23 cellular contexts compared by ENCODE assay signal in the genomic region with DNA sequence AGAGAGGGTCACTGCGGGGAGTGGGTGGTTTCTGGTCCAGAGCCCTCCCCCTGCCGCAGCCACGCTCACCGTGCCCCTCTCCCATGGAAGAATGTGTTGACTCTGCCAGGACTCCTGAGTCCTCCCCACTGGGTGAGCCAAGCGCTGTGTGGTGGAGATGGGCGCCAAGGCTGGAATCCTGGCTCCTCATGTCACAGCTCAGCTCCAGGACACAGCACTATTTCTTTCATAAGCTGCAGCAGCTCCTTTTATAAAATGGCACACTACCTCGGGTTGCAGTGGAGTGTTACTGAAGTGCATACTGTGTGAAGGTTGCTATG.
"Had no signal": no experiment of that assay in that cellular context is flagged by ENCODE, and none has a peak within 500 bp of the region (broad histone marks: within the 10 kb centered on the region; RNA-seq: fewer than 3 reads in every experiment).

No MANE protein-coding gene starts in this region.

- H3K9me3 ChIP-seq: heart right ventricle, left lung, lower lobe of right lung, mucosa of descending colon, ovary, right atrium auricular region, spleen, suprapubic skin, thoracic aorta, tibial artery, uterus had no signal

- H2AFZ ChIP-seq: hepatocyte had no signal

- H3K4me3 ChIP-seq: heart right ventricle, hepatocyte, left lung, lower lobe of right lung, mucosa of descending colon, ovary, right atrium auricular region, spleen, suprapubic skin, thoracic aorta, tibial artery, uterus had no signal

- H3K27me3 ChIP-seq: hepatocyte, ovary, right atrium auricular region, uterus had no signal

- H3K27ac ChIP-seq: heart right ventricle, hepatocyte, left lung, lower lobe of right lung, ovary, right atrium auricular region, spleen, suprapubic skin, thoracic aorta, tibial artery, uterus had no signal

- H3K4me1 ChIP-seq: left lung, lower lobe of right lung, spleen, tibial artery, uterus had no signal

- H3K4me2 ChIP-seq: hepatocyte had no signal

- H3K36me3 ChIP-seq: left lung, lower lobe of right lung, ovary, right atrium auricular region, suprapubic skin, thoracic aorta, tibial artery, uterus had no signal

- DNase-seq: heart right ventricle; islet precursor cell; kidney glomerular epithelial cell; left colon; left lung; lower lobe of right lung; midbrain; mucosa of descending colon; naive thymus-derived CD4-positive, alpha-beta T cell; small intestine; stimulated activated CD4-positive, alpha-beta T cell treated with anti-CD3 and anti-CD28 coated beads, Interleukin-4, amount 100 ng/mL, for 24 hours; stimulated activated naive CD4-positive, alpha-beta T cell; tibial artery; trophoblast cell; uterus had no signal

- ATAC-seq: heart right ventricle; left colon; mucosa of descending colon; naive thymus-derived CD4-positive, alpha-beta T cell; natural killer cell treated with Interleukin-12 subunit alpha and Interleukin-12 subunit beta and Interleukin-15 and Interleukin-18, amount 100 ng/mL, for 72 hours; stimulated activated effector memory CD8-positive, alpha-beta T cell treated with anti-CD3 and anti-CD28 coated beads, Interleukin-12 subunit alpha, Interleukin-12 subunit beta, amount 100 ng/mL, for 72 hours had no signal
